10 cellular contexts compared by ENCODE assay signal in genomic region chr6:157075549-157076426, GRCh38.
DNase-seq lines count a peak whose midpoint lies in the region; ATAC-seq, FAIRE-seq and TF ChIP-seq lines count a peak whose summit lies in the region.
"Had no signal": no experiment of that assay in that cellular context is flagged by ENCODE, and none has a peak within 500 bp of the region (broad histone marks: within the 10 kb centered on the region; RNA-seq: fewer than 3 reads in every experiment).

No MANE protein-coding gene starts in this region.

- WGBS in H1 (ENCODE audit: extremely low coverage in 1 of 2, insufficient coverage in 1 of 2, insufficient read length in 1 of 2, insufficient replicate concordance in 2 of 2, low coverage in 1 of 2, low lambda C conversion rate in 2 of 2, missing lambda C conversion rate in 1 of 2), 2 experiments = 92% methylated on average over 8 of the region's 8 CpGs; no CpG with 5 or more reads in 1 of the 2 experiments
- WGBS in prostate gland = 90% methylated on average over 8 of the region's 8 CpGs

- FAIRE-seq in H1 (lab: Jason Lieb, UNC) = peak; percentile 57

- no peak overlapping the region for H2BK120ac ChIP-seq in H1 (replicated peaks; ENCODE audit: low read depth, low read length)

- no peak overlapping the region for H4K8ac ChIP-seq in H1 (ENCODE audit: extremely low read depth, insufficient read depth, low read length)

- H2AFZ ChIP-seq in H1 (ENCODE audit: low read length) = no peak overlapping the region

- H3K27ac ChIP-seq in H1 (ENCODE audit: low read depth, low read length) = no peak overlapping the region
- H3K27ac ChIP-seq in prostate gland = no peak overlapping the region
- H3K27ac ChIP-seq: upper lobe of left lung had no signal

- no peak overlapping the region for H3K23ac ChIP-seq in H1 (ENCODE audit: insufficient read length)

- H2BK5ac ChIP-seq in H1 (ENCODE audit: low read depth, low read length) = no peak overlapping the region

- CTCF ChIA-PET in H1 (lab: Charles Lee; ENCODE audit: partially characterized antibody) = no interaction called here

- peak overlapping the region; percentile 39 for H3K4me3 ChIP-seq in GM12865 (ENCODE audit: low read depth, low read length)
- no peak overlapping the region for H3K4me3 ChIP-seq in H1 (ENCODE audit: extremely low read depth in 1 of 4, insufficient read depth in 2 of 4, low read depth in 3 of 4, low read length in 4 of 4)
- no peak overlapping the region for H3K4me3 ChIP-seq in prostate gland
- H3K4me3 ChIP-seq: mucosa of descending colon, upper lobe of left lung had no signal

- H3K18ac ChIP-seq in H1 (ENCODE audit: extremely low read depth, low read length) = no peak overlapping the region

- H3K9me3 ChIP-seq in H1 (ENCODE audit: insufficient read depth in 2 of 2, low read depth in 1 of 2, low read length in 1 of 2) (no peaks in the 10 kb centered on the region), prostate gland (no peaks in the 10 kb centered on the region)
- H3K9me3 ChIP-seq: mucosa of descending colon, upper lobe of left lung had no signal

- H3K56ac ChIP-seq in H1 (replicated peaks; ENCODE audit: insufficient read length, low read depth, low read length) = no peak overlapping the region

- no peak overlapping the region for H3K9ac ChIP-seq in H1 (replicated peaks in 1 of 4; ENCODE audit: extremely low read depth in 1 of 4, low read depth in 3 of 4, low read length in 3 of 4)

- no peak overlapping the region for H3K4me2 ChIP-seq in H1 (ENCODE audit: insufficient read depth in 1 of 2, low read depth in 2 of 2, low read length in 2 of 2)

- H3K4me1 ChIP-seq in H1 (replicated peaks in 1 of 4; ENCODE audit: control insufficient read depth in 3 of 4, insufficient read depth in 4 of 4, low read length in 3 of 4) = peaks cover 0 to 15% (median 7%) of the 10 kb centered on the region in 4 experiments; a peak in 5 of 7 replicates
- no peaks in the 10 kb centered on the region for H3K4me1 ChIP-seq in prostate gland (replicated peaks)

- H2BK15ac ChIP-seq in H1 (ENCODE audit: low read length) = no peak overlapping the region

- H3K14ac ChIP-seq in H1 (ENCODE audit: insufficient read length) = no peak overlapping the region

- intact Hi-C loops in prostate gland (cut with DNase I) = no loop called here

- peak overlapping the region; percentile 75; the same call in 1 of the 2 replicates for H2AK5ac ChIP-seq in H1 (ENCODE audit: low read depth, low read length)

- DNase-seq in GM12865 (ENCODE audit: low read depth) = peak; percentile 71
- DNase-seq in H1 (ENCODE audit: low read depth in 1 of 2, low spot score in 2 of 2) = no peak
- no peak for DNase-seq in NCI-H2196 (lab: John Stamatoyannopoulos, UW; ENCODE audit: unreplicated experiment)
- no peak for DNase-seq in anterior cingulate cortex (lab: John Stamatoyannopoulos, UW)
- no peak for DNase-seq in activated effector memory CD4-positive, alpha-beta T cell treated with Interleukin-2 at 50 U/mL for 16 hours
- no peak for DNase-seq in prostate gland (ENCODE audit: low spot score)
- DNase-seq: mucosa of descending colon, upper lobe of left lung had no signal

- no peaks in the 10 kb centered on the region for H3K27me3 ChIP-seq in H1 (replicated peaks in 1 of 4; ENCODE audit: control insufficient read depth in 3 of 4, extremely low read depth in 1 of 4, insufficient read depth in 3 of 4, low read length in 3 of 4)
- H3K27me3 ChIP-seq in prostate gland (replicated peaks; ENCODE audit: insufficient read depth) = no peaks in the 10 kb centered on the region
- H3K27me3 ChIP-seq: upper lobe of left lung had no signal

- H4K91ac ChIP-seq in H1 (replicated peaks; ENCODE audit: insufficient read length, low read length) = no peak overlapping the region

- H2BK20ac ChIP-seq in H1 (ENCODE audit: low read length) = no peak overlapping the region

- no peaks in the 10 kb centered on the region for H3K79me1 ChIP-seq in H1 (ENCODE audit: low read depth, low read length)

- no peak overlapping the region for H4K5ac ChIP-seq in H1 (ENCODE audit: insufficient read length, low read depth, low read length)

- H2BK12ac ChIP-seq in H1 (ENCODE audit: low read depth, low read length) = no peak overlapping the region

- H3K23me2 ChIP-seq in H1 (ENCODE audit: low read depth, low read length) = no peaks in the 10 kb centered on the region

- no peak for TF ChIP-seq CTCF in GM12865 (IDR thresholded peaks at IDR 0.05; ENCODE audit: insufficient read depth, low read depth, low read length, missing control alignments)
- TF ChIP-seq CTCF in H1 (IDR thresholded peaks at IDR 0.05; ENCODE audit: control extremely low read depth in 1 of 3, insufficient read depth in 1 of 3, low read depth in 1 of 3, low read length in 3 of 3) = no peak
- TF ChIP-seq CTCF in prostate gland (IDR thresholded peaks at IDR 0.05) = no peak

- POLR2A ChIA-PET in H1 (lab: Charles Lee; ENCODE audit: partially characterized antibody) = no interaction called here

- TF ChIP-seq POLR2A in H1 (IDR thresholded peaks at IDR 0.05; ENCODE audit: control extremely low read depth in 1 of 2, low read depth in 2 of 2, low read length in 2 of 2) = no peak
- no peak for TF ChIP-seq POLR2A in prostate gland (IDR thresholded peaks at IDR 0.05)

- no peak for TF ChIP-seq RAD21 in H1 (IDR thresholded peaks at IDR 0.05 in 1 of 2, conservative IDR thresholded peaks at IDR 0.05 in 1 of 2; ENCODE audit: low read depth in 2 of 2, low read length in 2 of 2)

- H3K4ac ChIP-seq in H1 (replicated peaks; ENCODE audit: insufficient read length, low read depth, low read length) = no peak overlapping the region

- peaks cover 0 to 57% of the 10 kb centered on the region in 2 experiments; a peak in 2 of 4 replicates for H3K79me2 ChIP-seq in H1 (ENCODE audit: control insufficient read depth in 1 of 2, insufficient read depth in 2 of 2, low read length in 2 of 2)

- no peak for TF ChIP-seq EP300 in H1 (IDR thresholded peaks at IDR 0.05; ENCODE audit: borderline replicate concordance in 1 of 2, low read depth in 2 of 2, low read length in 2 of 2)

- no peaks in the 10 kb centered on the region for H3K36me3 ChIP-seq in H1 (ENCODE audit: control insufficient read depth in 2 of 4, insufficient read depth in 4 of 4, low read length in 3 of 4)
- no peaks in the 10 kb centered on the region for H3K36me3 ChIP-seq in prostate gland

- ATAC-seq in GM21390 (IDR thresholded peaks at IDR 0.05; ENCODE audit: unreplicated experiment) = peak; percentile 90
- ATAC-seq in HG03520 (IDR thresholded peaks at IDR 0.05; ENCODE audit: unreplicated experiment) = peak; percentile 81
- ATAC-seq: mucosa of descending colon had no signal

- H4K20me1 ChIP-seq in H1 (replicated peaks in 1 of 2; ENCODE audit: control insufficient read depth in 1 of 2, insufficient read depth in 2 of 2, low read length in 2 of 2) = no peaks in the 10 kb centered on the region

TF ChIP-seq in H1, 55 proteins besides CTCF, POLR2A, EP300 and RAD21:
- TF ChIP-seq MAFK (IDR thresholded peaks at IDR 0.05; ENCODE audit: low read depth, low read length) = no peak
- TF ChIP-seq FOSL1 (IDR thresholded peaks at IDR 0.05; ENCODE audit: insufficient read depth, low read depth, low read length) = no peak
- TF ChIP-seq NRF1 (IDR thresholded peaks at IDR 0.05; ENCODE audit: low read depth, low read length) = no peak
- TF ChIP-seq SUZ12 (IDR thresholded peaks at IDR 0.05; ENCODE audit: low read length) = no peak
- TF ChIP-seq RNF2 (IDR thresholded peaks at IDR 0.05; ENCODE audit: borderline replicate concordance, low read depth, low read length, missing control alignments, poor library complexity, severe bottlenecking) = no peak
- TF ChIP-seq RXRA (IDR thresholded peaks at IDR 0.05; ENCODE audit: insufficient read depth, low read depth, low read length) = no peak
- TF ChIP-seq CTBP2 (IDR thresholded peaks at IDR 0.05; ENCODE audit: borderline replicate concordance, insufficient read depth, insufficient read length, low read length) = no peak
- no peak for TF ChIP-seq JUN (IDR thresholded peaks at IDR 0.05; ENCODE audit: low read depth, low read length)
- TF ChIP-seq NANOG (IDR thresholded peaks at IDR 0.05; ENCODE audit: insufficient read depth, low read depth, low read length, poor library complexity, severe bottlenecking) = no peak
- TF ChIP-seq CHD1 (IDR thresholded peaks at IDR 0.05; ENCODE audit: low read depth, low read length) = no peak
- TF ChIP-seq TCF12 (IDR thresholded peaks at IDR 0.05; ENCODE audit: low read depth, low read length) = no peak
- no peak for TF ChIP-seq KDM1A (IDR thresholded peaks at IDR 0.05; ENCODE audit: borderline replicate concordance, low read length)
- no peak for TF ChIP-seq KDM5A (IDR thresholded peaks at IDR 0.05; ENCODE audit: low read length)
- TF ChIP-seq SP1 (IDR thresholded peaks at IDR 0.05; ENCODE audit: low read depth, low read length) = no peak
